ENCODE assay signal across 12 cellular contexts in the genomic region with DNA sequence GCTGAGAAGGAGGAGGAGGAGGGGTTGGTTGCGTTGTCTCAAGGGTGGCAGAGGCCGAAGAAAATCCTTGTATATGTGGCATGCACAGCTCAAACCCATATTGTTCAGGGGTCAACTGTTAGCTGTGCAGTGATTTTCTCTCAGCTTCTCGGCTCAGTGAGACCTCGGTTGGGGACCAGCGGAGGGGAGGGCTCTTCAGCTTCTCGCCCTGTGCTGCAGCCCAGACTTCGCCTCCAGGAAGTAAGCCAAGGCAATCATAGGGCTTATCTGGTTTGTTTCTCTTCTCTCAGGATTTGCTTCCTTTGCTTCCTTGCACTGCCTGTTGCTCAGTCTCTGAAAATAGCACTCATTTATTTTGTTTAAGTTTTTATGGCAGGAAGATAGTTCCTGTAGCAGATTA.
DNase-seq lines count a peak whose midpoint lies in the region; ATAC-seq, FAIRE-seq and TF ChIP-seq lines count a peak whose summit lies in the region.
"Had no signal": no experiment of that assay in that cellular context is flagged by ENCODE, and none has a peak within 500 bp of the region (broad histone marks: within the 10 kb centered on the region; RNA-seq: fewer than 3 reads in every experiment).

No MANE protein-coding gene starts in this region.

- H4K91ac ChIP-seq in H1 (replicated peaks; ENCODE audit: insufficient read length, low read length), result no peak overlapping the region

- no peak overlapping the region for H4K5ac ChIP-seq in H1 (ENCODE audit: insufficient read length, low read depth, low read length)

- no peaks in the 10 kb centered on the region for H3K79me1 ChIP-seq in H1 (ENCODE audit: low read depth, low read length)

- no peak overlapping the region for H2BK5ac ChIP-seq in H1 (ENCODE audit: low read depth, low read length)

- no peak overlapping the region for H2BK15ac ChIP-seq in H1 (ENCODE audit: low read length)

- H3K4me3 ChIP-seq in H1 (ENCODE audit: extremely low read depth in 1 of 4, insufficient read depth in 2 of 4, low read depth in 3 of 4, low read length in 4 of 4), result no peak overlapping the region
- no peak overlapping the region for H3K4me3 ChIP-seq in right lobe of liver
- H3K4me3 ChIP-seq in smooth muscle cell, result peak overlapping the region; percentile 18

- H3K36me3 ChIP-seq in H1 (ENCODE audit: control insufficient read depth in 2 of 4, insufficient read depth in 4 of 4, low read length in 3 of 4), result no peaks in the 10 kb centered on the region
- H3K36me3 ChIP-seq in right lobe of liver, result no peaks in the 10 kb centered on the region
- no peaks in the 10 kb centered on the region for H3K36me3 ChIP-seq in smooth muscle cell (ENCODE audit: low read depth)

- H3K9ac ChIP-seq in H1 (replicated peaks in 1 of 4; ENCODE audit: extremely low read depth in 1 of 4, low read depth in 3 of 4, low read length in 3 of 4) (no peak overlapping the region), smooth muscle cell (ENCODE audit: low read depth) (no peak overlapping the region)

- FAIRE-seq in H1 (lab: Jason Lieb, UNC), result no peak

- WGBS in H1 (ENCODE audit: extremely low coverage in 1 of 2, insufficient coverage in 1 of 2, insufficient read length in 1 of 2, insufficient replicate concordance in 2 of 2, low coverage in 1 of 2, low lambda C conversion rate in 2 of 2, missing lambda C conversion rate in 1 of 2), 2 experiments, result 84% methylated on average over 7 of the region's 7 CpGs; no CpG with 5 or more reads in 1 of the 2 experiments
- 48% methylated on average over 6 of the region's 7 CpGs for WGBS in right lobe of liver (ENCODE audit: insufficient coverage, low coverage, low lambda C conversion rate, missing lambda C conversion rate)
- WGBS in smooth muscle cell (ENCODE audit: low lambda C conversion rate), result 14% methylated on average over 7 of the region's 7 CpGs

- no peak for TF ChIP-seq RAD21 in H1 (IDR thresholded peaks at IDR 0.05 in 1 of 2, conservative IDR thresholded peaks at IDR 0.05 in 1 of 2; ENCODE audit: low read depth in 2 of 2, low read length in 2 of 2)

- TF ChIP-seq POLR2A in H1 (IDR thresholded peaks at IDR 0.05; ENCODE audit: control extremely low read depth in 1 of 2, low read depth in 2 of 2, low read length in 2 of 2), result no peak
- TF ChIP-seq POLR2A in right lobe of liver (IDR thresholded peaks at IDR 0.05), result no peak

- no peak overlapping the region for H2AK5ac ChIP-seq in H1 (ENCODE audit: low read depth, low read length)

- no peak for TF ChIP-seq CTCF in H1 (IDR thresholded peaks at IDR 0.05; ENCODE audit: control extremely low read depth in 1 of 3, insufficient read depth in 1 of 3, low read depth in 1 of 3, low read length in 3 of 3)
- no peak for TF ChIP-seq CTCF in right lobe of liver (IDR thresholded peaks at IDR 0.05)
- TF ChIP-seq CTCF in smooth muscle cell (IDR thresholded peaks at IDR 0.05; ENCODE audit: borderline replicate concordance, insufficient read depth, poor library complexity, severe bottlenecking), result no peak

- H3K18ac ChIP-seq in H1 (ENCODE audit: extremely low read depth, low read length), result no peak overlapping the region

- no peaks in the 10 kb centered on the region for H3K27me3 ChIP-seq in H1 (replicated peaks in 1 of 4; ENCODE audit: control insufficient read depth in 3 of 4, extremely low read depth in 1 of 4, insufficient read depth in 3 of 4, low read length in 3 of 4)
- no peaks in the 10 kb centered on the region for H3K27me3 ChIP-seq in right lobe of liver
- H3K27me3 ChIP-seq in smooth muscle cell (ENCODE audit: low read depth), result no peaks in the 10 kb centered on the region

- H2BK20ac ChIP-seq in H1 (ENCODE audit: low read length), result 0 out of 2 replicates have a peak overlapping the region, but pooled peaks have one; percentile 21

- no peak overlapping the region for H2BK120ac ChIP-seq in H1 (replicated peaks; ENCODE audit: low read depth, low read length)

- H3K27ac ChIP-seq in H1 (ENCODE audit: low read depth, low read length) (no peak overlapping the region), right lobe of liver (no peak overlapping the region), smooth muscle cell (ENCODE audit: low read depth) (peak overlapping the region; percentile 91)
- H3K27ac ChIP-seq: HL-60 had no signal

- no peak overlapping the region for H4K8ac ChIP-seq in H1 (ENCODE audit: extremely low read depth, insufficient read depth, low read length)

- no peaks in the 10 kb centered on the region for H3K23me2 ChIP-seq in H1 (ENCODE audit: low read depth, low read length)

- peaks cover 8% of the 10 kb centered on the region for H3F3A ChIP-seq in smooth muscle cell (ENCODE audit: low read depth)

- H3K4ac ChIP-seq in H1 (replicated peaks; ENCODE audit: insufficient read length, low read depth, low read length), result no peak overlapping the region

- peak; percentile 49 for DNase-seq in LoVo (ENCODE audit: low spot score)
- DNase-seq in H1 (ENCODE audit: low read depth in 1 of 2, low spot score in 2 of 2), result no peak
- no peak for DNase-seq in right lobe of liver
- no peak for DNase-seq in smooth muscle cell (lab: John Stamatoyannopoulos, UW; ENCODE audit: unreplicated experiment)
- DNase-seq in activated naive CD4-positive, alpha-beta T cell treated with Interleukin-2 at 50 U/mL for 16 hours, result no peak
- DNase-seq in NCI-H510A treated with DMSO at 0.1 percent for 48 hours (lab: John Stamatoyannopoulos, UW), result no peak
- DNase-seq: NCI-H1048, NCI-H748 treated with DMSO at 0.1 percent for 48 hours had no signal

- H4K20me1 ChIP-seq in H1 (replicated peaks in 1 of 2; ENCODE audit: control insufficient read depth in 1 of 2, insufficient read depth in 2 of 2, low read length in 2 of 2) (no peaks in the 10 kb centered on the region), smooth muscle cell (ENCODE audit: low read depth) (no peaks in the 10 kb centered on the region)

- no peak overlapping the region for H3K56ac ChIP-seq in H1 (replicated peaks; ENCODE audit: insufficient read length, low read depth, low read length)

- H3K4me1 ChIP-seq in H1 (replicated peaks in 1 of 4; ENCODE audit: control insufficient read depth in 3 of 4, insufficient read depth in 4 of 4, low read length in 3 of 4), result peaks cover 2 to 11% (median 5%) of the 10 kb centered on the region in 4 experiments; a peak in 6 of 7 replicates
- peaks cover 0 to 11% (median 0%) of the 10 kb centered on the region in 4 donors for H3K4me1 ChIP-seq in right lobe of liver
- peaks cover 27% of the 10 kb centered on the region for H3K4me1 ChIP-seq in smooth muscle cell (ENCODE audit: low read depth)

- H3K23ac ChIP-seq in H1 (ENCODE audit: insufficient read length), result no peak overlapping the region

- H3K9me3 ChIP-seq in H1 (ENCODE audit: insufficient read depth in 2 of 2, low read depth in 1 of 2, low read length in 1 of 2) (no peaks in the 10 kb centered on the region), right lobe of liver (no peaks in the 10 kb centered on the region), smooth muscle cell (replicated peaks; ENCODE audit: low read depth) (no peaks in the 10 kb centered on the region)

- TF ChIP-seq EP300 in H1 (IDR thresholded peaks at IDR 0.05; ENCODE audit: borderline replicate concordance in 1 of 2, low read depth in 2 of 2, low read length in 2 of 2), result no peak

- H3K79me2 ChIP-seq in H1 (ENCODE audit: control insufficient read depth in 1 of 2, insufficient read depth in 2 of 2, low read length in 2 of 2) (no peaks in the 10 kb centered on the region), smooth muscle cell (ENCODE audit: low read depth) (no peaks in the 10 kb centered on the region)

- ATAC-seq in right lobe of liver (peak; percentile 27 to 75 (median 57)), HG03108 (IDR thresholded peaks at IDR 0.05; ENCODE audit: unreplicated experiment) (no peak), GM18498 (IDR thresholded peaks at IDR 0.05; ENCODE audit: unreplicated experiment) (no peak)
- ATAC-seq: activated CD4-positive, CD25-positive, alpha-beta regulatory T cell treated with anti-CD3 and anti-CD28 coated beads, Interleukin-2, amount 50 U/mL, for 24 hours had no signal

- intact Hi-C loops in right lobe of liver (cut with DNase I), result no loop called here

- no peak overlapping the region for H2AFZ ChIP-seq in H1 (ENCODE audit: low read length)
- H2AFZ ChIP-seq in smooth muscle cell (ENCODE audit: low read depth), result no peak overlapping the region

- no peak overlapping the region; the same call in 1 of the 2 replicates for H2BK12ac ChIP-seq in H1 (ENCODE audit: low read depth, low read length)

- CTCF ChIA-PET in H1 (lab: Charles Lee; ENCODE audit: partially characterized antibody), result interaction anchor here (1.3 to 3.1 kb wide), 2 partner anchors 17 to 154 kb away, joined by 5 to 14 read pairs; no protein-coding TSS in a partner anchor

- H3K4me2 ChIP-seq in H1 (ENCODE audit: insufficient read depth in 1 of 2, low read depth in 2 of 2, low read length in 2 of 2) (no peak overlapping the region), smooth muscle cell (peak overlapping the region; percentile 71)

- no peak overlapping the region for H3K14ac ChIP-seq in H1 (ENCODE audit: insufficient read length)

- POLR2A ChIA-PET in H1 (lab: Charles Lee; ENCODE audit: partially characterized antibody), result no interaction called here

TF ChIP-seq in H1, 55 proteins besides CTCF, POLR2A, EP300 and RAD21:
- no peak for TF ChIP-seq E2F6 (IDR thresholded peaks at IDR 0.05)
- TF ChIP-seq NRF1 (IDR thresholded peaks at IDR 0.05; ENCODE audit: low read depth, low read length), result no peak
TF ChIP-seq in H1: peak in this region for 0.

Comparison
In these comparisons a context has a peak if more than half of its experiments do, and no peak if none do; other contexts are left out.
1. ATAC-seq: peak in right lobe of liver (4 of 4); none in HG03108 (single experiment) and GM18498 (single experiment).